In the genomic region with DNA sequence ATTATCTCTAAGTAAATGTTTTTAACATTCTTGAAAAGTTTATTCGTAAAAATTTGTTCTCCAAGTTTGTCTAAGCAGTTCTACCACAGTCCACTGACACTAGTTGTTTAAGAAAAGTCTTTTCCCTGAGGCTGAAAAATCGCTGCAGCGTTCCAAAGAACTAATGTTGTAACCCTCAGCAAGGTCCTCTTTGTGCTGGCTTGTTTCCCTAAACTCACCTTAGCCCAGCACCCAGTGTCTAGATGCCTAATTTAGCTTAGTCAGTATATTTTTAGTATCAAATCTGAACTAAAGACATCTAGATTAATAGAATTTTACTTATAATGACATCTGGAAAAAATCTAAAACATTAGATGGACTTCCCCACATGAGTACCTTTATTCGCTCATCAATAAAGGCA, we compare ENCODE assay signal across 3 cellular contexts.
TF ChIP-seq lines count a peak whose summit lies in the region.

No MANE protein-coding gene starts in this region.

TF ChIP-seq in liver, 16 proteins besides CTCF, POLR2A, EP300 and RAD21:
- no peak for TF ChIP-seq MAX (IDR thresholded peaks at IDR 0.05)
- no peak for TF ChIP-seq TAF1 (conservative IDR thresholded peaks at IDR 0.05)
- TF ChIP-seq EGR1 (IDR thresholded peaks at IDR 0.05; ENCODE audit: low read depth in 2 of 2) = no peak
- peak; percentile 26 to 33 for TF ChIP-seq HNF4A (conservative IDR thresholded peaks at IDR 0.05)
- no peak for TF ChIP-seq JUND (IDR thresholded peaks at IDR 0.05)
- no peak for TF ChIP-seq YY1 (IDR thresholded peaks at IDR 0.05)

TF ChIP-seq in HepG2, 621 proteins besides CTCF, POLR2A, EP300 and RAD21:
- TF ChIP-seq NFKBIZ (CRISPR knock-in tag; IDR thresholded peaks at IDR 0.05) = no peak
- TF ChIP-seq MAFK (conservative IDR thresholded peaks at IDR 0.05 in 1 of 2, IDR thresholded peaks at IDR 0.05 in 1 of 2; ENCODE audit: low read length in 2 of 2) = peak in 1 of 2 experiments; percentile 54; a peak in 2 of 4 replicates

TF ChIP-seq in K562, 482 proteins besides CTCF, POLR2A, EP300 and RAD21:
- peak; percentile 62; the same call in 1 of the 2 replicates for TF ChIP-seq ZNF316 (IDR thresholded peaks at IDR 0.05)
- TF ChIP-seq ZNF41 (CRISPR knock-in tag; conservative IDR thresholded peaks at IDR 0.05) = no peak
- peak; percentile 43 for TF ChIP-seq C11orf30 (IDR thresholded peaks at IDR 0.05; ENCODE audit: low read depth)
- no peak for TF ChIP-seq CC2D1A (IDR thresholded peaks at IDR 0.05)
- TF ChIP-seq KDM5B (IDR thresholded peaks at IDR 0.05; ENCODE audit: insufficient replicate concordance, low read depth, low read length) = no peak
- TF ChIP-seq KDM4B (IDR thresholded peaks at IDR 0.05; ENCODE audit: borderline replicate concordance in 2 of 2, low read depth in 1 of 2) = no peak
- no peak for TF ChIP-seq MECOM (CRISPR knock-in tag; IDR thresholded peaks at IDR 0.05)
- TF ChIP-seq ZNF212 (CRISPR knock-in tag; IDR thresholded peaks at IDR 0.05) = no peak
- TF ChIP-seq CEBPB (tag; IDR thresholded peaks at IDR 0.05) = no peak
- no peak for TF ChIP-seq ZNF778 (CRISPR knock-in tag; IDR thresholded peaks at IDR 0.05)
- 0 out of 2 replicates have a peak, but pooled peaks have one; percentile 11 for TF ChIP-seq MAFF (IDR thresholded peaks at IDR 0.05; ENCODE audit: low read length)
